ENCODE assay signal across 6 cellular contexts in the genomic region with DNA sequence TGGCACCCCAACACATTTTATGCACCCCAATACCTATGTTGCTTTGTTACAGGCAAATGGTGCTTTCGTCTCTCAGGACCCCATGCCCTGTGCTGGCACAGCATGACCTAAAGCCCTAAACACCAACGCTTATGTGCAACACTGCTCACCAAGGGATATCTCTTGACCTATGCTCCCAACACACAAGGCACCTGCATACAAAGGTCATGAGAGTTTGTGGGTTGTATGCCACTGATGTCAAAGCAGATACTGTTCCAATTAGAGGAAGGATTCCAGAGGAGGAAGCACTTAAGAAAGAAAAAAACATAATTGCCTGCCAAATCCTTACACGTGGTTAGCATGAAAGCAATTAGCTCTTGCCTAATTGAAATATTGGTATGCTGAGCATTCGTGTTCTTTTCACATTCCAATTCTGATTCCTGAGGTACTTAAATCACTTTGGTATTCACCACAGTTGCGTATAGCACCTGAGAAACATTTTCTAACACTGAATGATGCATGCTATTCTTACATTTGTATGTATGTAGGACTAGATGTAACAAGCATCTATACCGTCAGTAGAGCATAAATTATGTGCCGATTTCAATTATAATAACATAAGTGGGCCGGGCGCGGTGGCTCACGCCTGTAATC. TPM values are rescaled to one million over a fixed set of nuclear protein-coding genes. Genes with fewer than 3 reads are reported as not detected.
"Had no signal": no experiment of that assay in that cellular context is flagged by ENCODE, and none has a peak within 500 bp of the region (broad histone marks: within the 10 kb centered on the region; RNA-seq: fewer than 3 reads in every experiment).

No MANE protein-coding gene starts in this region.

RNA-seq across cellular contexts. Expression of gene NUTM2F, which starts 14.3 kb away (rescaled TPM):
- total RNA-seq: M059J, PC-3, Peyer's patch, Right ventricle myocardium superior, SJSA1 had no signal
- polyA plus RNA-seq: SK-N-SH had no signal
